In the genomic region with DNA sequence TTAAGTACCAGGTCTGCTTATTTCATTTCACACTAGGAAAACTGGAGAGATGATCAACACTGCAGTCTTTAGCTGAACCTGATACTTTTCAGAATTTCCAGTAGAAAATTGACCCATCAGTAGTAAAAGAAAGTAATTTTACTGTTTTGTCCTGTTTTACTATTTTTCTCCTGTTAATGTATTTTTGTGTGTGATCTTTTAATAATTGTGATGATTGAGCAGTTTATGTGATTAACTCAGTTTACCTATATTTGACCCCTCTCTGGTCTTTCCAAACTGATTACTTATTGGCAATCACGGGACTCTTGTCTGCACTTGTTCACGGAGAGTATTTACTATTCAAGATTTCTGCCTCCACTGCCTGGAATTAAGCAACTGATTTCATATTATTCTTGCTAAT, we compare ENCODE assay signal across 8 cellular contexts. TPM values are rescaled to one million over a fixed set of nuclear protein-coding genes. Genes with fewer than 3 reads are reported as not detected.
DNase-seq lines count a peak whose midpoint lies in the region; ATAC-seq and TF ChIP-seq lines count a peak whose summit lies in the region.

No MANE protein-coding gene starts in this region.

- DNase-seq in A673 (ENCODE audit: low spot score) (no peak), cardiac fibroblast (ENCODE audit: low read depth in 2 of 2) (no peak), AG20443 (ENCODE audit: low spot score) (no peak), inferior parietal cortex (ENCODE audit: extremely low spot score) (no peak), OCI-M2 (lab: John Stamatoyannopoulos, UW; ENCODE audit: unreplicated experiment) (no peak)

- H3K9ac ChIP-seq in HUES6 (ENCODE audit: low read length) = no peak overlapping the region

- no peaks in the 10 kb centered on the region for H3K27me3 ChIP-seq in A673 (replicated peaks; ENCODE audit: insufficient read depth, low read depth, low read length, poor library complexity)
- no peaks in the 10 kb centered on the region; the same call in 1 of the 2 replicates for H3K27me3 ChIP-seq in HUES6 (ENCODE audit: control insufficient read depth, insufficient read depth, low read length)
- no peaks in the 10 kb centered on the region for H3K27me3 ChIP-seq in muscle layer of duodenum (ENCODE audit: low read depth, low read length)

- no peak for ATAC-seq in HG02870 (IDR thresholded peaks at IDR 0.05; ENCODE audit: unreplicated experiment)

- POLR2A ChIA-PET in A673 (lab: Charles Lee; ENCODE audit: low non-redundant PET) = interaction anchor here (0.6 kb wide), 1 partner anchor 255 kb away, joined by 5 read pairs; no protein-coding TSS in a partner anchor

- H3K27ac ChIP-seq in A673 (ENCODE audit: low read depth, low read length, poor library complexity, severe bottlenecking) (no peak overlapping the region), HUES6 (ENCODE audit: low read depth, low read length) (no peak overlapping the region), muscle layer of duodenum (ENCODE audit: low read length) (no peak overlapping the region)

- intact Hi-C loops in A673 (cut with micrococcal nuclease; ENCODE audit: unreplicated experiment) = loop anchor here (5.0 kb wide), 1 partner anchor 370 kb away; the partner anchor contains the start of gene PSMA1

- H3K9me3 ChIP-seq in A673 (ENCODE audit: low read depth, low read length, poor library complexity, severe bottlenecking) (no peaks in the 10 kb centered on the region), HUES6 (ENCODE audit: control insufficient read depth, insufficient read depth, low read depth, low read length) (no peaks in the 10 kb centered on the region; the same call in 1 of the 2 replicates), muscle layer of duodenum (ENCODE audit: control insufficient read depth in 1 of 2, low read length in 2 of 2) (no peaks in the 10 kb centered on the region)

- TSS peak; percentile 52 for BruUV-seq in A673 (replicated peaks; lab: Mats Ljungman, UMichigan)

- CTCF ChIA-PET in A673 (lab: Charles Lee) = interaction anchor here (1.7 kb wide), 1 partner anchor 16 kb away, joined by 14 read pairs; no protein-coding TSS in a partner anchor

- H3K4me3 ChIP-seq in A673 (ENCODE audit: low read depth, low read length, poor library complexity, severe bottlenecking) (peak overlapping the region; percentile 63), HUES6 (ENCODE audit: low read depth, low read length) (peak overlapping the region; percentile 62), cardiac fibroblast (replicated peaks in 1 of 2; ENCODE audit: low read depth in 2 of 2, low read length in 2 of 2) (peak overlapping the region; percentile 74 to 79), muscle layer of duodenum (ENCODE audit: low read depth in 1 of 2, low read length in 2 of 2) (peak overlapping the region; percentile 71 to 91)

- TF ChIP-seq CTCF in A673 (conservative IDR thresholded peaks at IDR 0.05; ENCODE audit: low read depth, low read length) (no peak), cardiac fibroblast (IDR thresholded peaks at IDR 0.05; ENCODE audit: low read depth, low read length) (no peak)

- no peaks in the 10 kb centered on the region for H3K36me3 ChIP-seq in A673 (ENCODE audit: insufficient read depth, low read length, poor library complexity, severe bottlenecking)
- no peaks in the 10 kb centered on the region for H3K36me3 ChIP-seq in HUES6 (ENCODE audit: control insufficient read depth, insufficient read depth, low read length)
- H3K36me3 ChIP-seq in muscle layer of duodenum (ENCODE audit: control insufficient read depth in 1 of 2, insufficient read depth in 2 of 2, low read length in 2 of 2) = no peaks in the 10 kb centered on the region

- H3K4me1 ChIP-seq in A673 (ENCODE audit: insufficient read depth, low read length, poor library complexity, severe bottlenecking) (peaks cover 8% of the 10 kb centered on the region), HUES6 (ENCODE audit: control insufficient read depth, insufficient read depth, low read length) (no peaks in the 10 kb centered on the region; the same call in 1 of the 2 replicates), muscle layer of duodenum (ENCODE audit: control insufficient read depth in 1 of 2, insufficient read depth in 2 of 2, low read length in 2 of 2) (peaks cover 3 to 14% of the 10 kb centered on the region in 2 donors)

RNA-seq across cellular contexts. Expression of gene CYP2R1, which starts 0.5 kb away (rescaled TPM):
- total RNA-seq in A673 (2021) = 16.2 and 17.6 TPM in 2 replicates
